Comparison of ENCODE assay signal across 23 cellular contexts in genomic region chr1:238323483-238323882, GRCh38.
DNase-seq lines count a peak whose midpoint lies in the region; ATAC-seq, FAIRE-seq and TF ChIP-seq lines count a peak whose summit lies in the region.
"Had no signal": no experiment of that assay in that cellular context is flagged by ENCODE, and none has a peak within 500 bp of the region (broad histone marks: within the 10 kb centered on the region; RNA-seq: fewer than 3 reads in every experiment).

No MANE protein-coding gene starts in this region.

- 68% methylated on average over 3 of the region's 3 CpGs for WGBS in HepG2 (ENCODE audit: low lambda C conversion rate)
- 83% methylated on average over 3 of the region's 3 CpGs for WGBS in right lobe of liver (ENCODE audit: insufficient coverage, low coverage, low lambda C conversion rate, missing lambda C conversion rate)
- WGBS in K562 (ENCODE audit: insufficient coverage, low coverage, missing lambda C conversion rate) = 2% methylated on average over 3 of the region's 3 CpGs

- DNase-seq in HepG2 (ENCODE audit: low spot score) (no peak), right lobe of liver (no peak), K562 (ENCODE audit: extremely low read depth in 1 of 4, low spot score in 3 of 4) (no peak), keratinocyte (ENCODE audit: low read depth, low spot score) (no peak), midbrain (lab: John Stamatoyannopoulos, UW) (no peak)
- no peak for DNase-seq in naive thymus-derived CD4-positive, alpha-beta T cell
- DNase-seq: AML-193; Caco-2; Calu3; CD4-positive, alpha-beta T cell; CD8-positive, alpha-beta T cell; DMS79 treated with DMSO at 0.1 percent for 48 hours; GF-D8 had no signal

- H4K20me1 ChIP-seq in HepG2 (ENCODE audit: insufficient read depth, low read length) = no peaks in the 10 kb centered on the region
- H4K20me1 ChIP-seq in K562 (replicated peaks; ENCODE audit: control insufficient read depth, insufficient read depth, low read length) = no peaks in the 10 kb centered on the region
- no peaks in the 10 kb centered on the region for H4K20me1 ChIP-seq in keratinocyte (ENCODE audit: control insufficient read depth, extremely low read depth, insufficient read depth, low read length)
- H4K20me1 ChIP-seq: BLaER1 treated with 17β-estradiol and CSF1 and Interleukin-3, amounts not matched to agents 10 nM and 100 nM had no signal

- no peak for TF ChIP-seq CTCF in HepG2 (CRISPR knock-in tag; IDR thresholded peaks at IDR 0.05)
- no peak for TF ChIP-seq CTCF in right lobe of liver (IDR thresholded peaks at IDR 0.05)
- TF ChIP-seq CTCF in K562 (IDR thresholded peaks at IDR 0.05 in 2 of 3, conservative IDR thresholded peaks at IDR 0.05 in 1 of 3; ENCODE audit: insufficient read depth in 2 of 3, low read depth in 1 of 3, low read length in 3 of 3) = no peak
- no peak for TF ChIP-seq CTCF in keratinocyte (optimal IDR thresholded peaks at IDR 0.05 in 1 of 3, IDR thresholded peaks at IDR 0.05 in 1 of 3, conservative IDR thresholded peaks at IDR 0.05 in 1 of 3; ENCODE audit: extremely low read depth in 1 of 3, insufficient read depth in 2 of 3, low read length in 3 of 3)

- no peaks in the 10 kb centered on the region for H3K4me1 ChIP-seq in HepG2 (ENCODE audit: insufficient read depth, low read length)
- peaks cover 0 to 5% (median 0%) of the 10 kb centered on the region in 4 donors for H3K4me1 ChIP-seq in right lobe of liver
- no peaks in the 10 kb centered on the region for H3K4me1 ChIP-seq in K562 (replicated peaks in 1 of 2; ENCODE audit: control insufficient read depth in 2 of 2, insufficient read depth in 2 of 2, low read length in 2 of 2)
- no peaks in the 10 kb centered on the region for H3K4me1 ChIP-seq in keratinocyte (ENCODE audit: control insufficient read depth, extremely low read depth, insufficient read depth, low read length)
- no peaks in the 10 kb centered on the region for H3K4me1 ChIP-seq in naive thymus-derived CD4-positive, alpha-beta T cell (ENCODE audit: control insufficient read depth in 2 of 2, insufficient read depth in 2 of 2, low read length in 2 of 2)
- H3K4me1 ChIP-seq: A549; BLaER1 treated with 17β-estradiol and CSF1 and Interleukin-3, amounts not matched to agents 10 nM and 100 nM; Caco-2 had no signal

- dilution Hi-C loops in keratinocyte (cut with MboI; ENCODE audit: extremely low pct_ligation_motif_present, low sequenced_read_pairs) = no loop called here

- H3K79me2 ChIP-seq in HepG2 (ENCODE audit: insufficient read depth, low read length) (no peaks in the 10 kb centered on the region), K562 (ENCODE audit: control insufficient read depth, insufficient read depth, low read length) (no peaks in the 10 kb centered on the region), keratinocyte (ENCODE audit: control insufficient read depth, insufficient read depth, low read length) (no peaks in the 10 kb centered on the region)

- no peak overlapping the region for H3K4me3 ChIP-seq in HepG2 (replicated peaks in 1 of 3; ENCODE audit: insufficient read depth in 1 of 3, low read depth in 2 of 3, low read length in 3 of 3)
- H3K4me3 ChIP-seq in right lobe of liver = no peak overlapping the region
- H3K4me3 ChIP-seq in K562 = no peak overlapping the region
- H3K4me3 ChIP-seq in keratinocyte (ENCODE audit: control insufficient read depth in 2 of 3, extremely low read depth in 1 of 3, insufficient read depth in 2 of 3, low read depth in 1 of 3, low read length in 3 of 3) = no peak overlapping the region
- no peak overlapping the region for H3K4me3 ChIP-seq in naive thymus-derived CD4-positive, alpha-beta T cell (ENCODE audit: low read length)
- H3K4me3 ChIP-seq: A549; BLaER1 treated with 17β-estradiol and CSF1 and Interleukin-3, amounts not matched to agents 10 nM and 100 nM; GM12878 had no signal

- no peak overlapping the region for H3K27ac Mint-ChIP-seq in naive thymus-derived CD4-positive, alpha-beta T cell
- H3K27ac Mint-ChIP-seq: B cell; CD4-positive, alpha-beta T cell; CD8-positive, alpha-beta T cell had no signal

- in situ Hi-C loops in HepG2 (cut with HindIII; ENCODE audit: extremely low pct_ligation_motif_present, low pct_unique_long_range_greater_than_20kb) (no loop called here), K562 (cut with MboI) (no loop called here)

- CTCF ChIA-PET in HepG2 (lab: Yijun Ruan, JAX; ENCODE audit: low intra/inter-chr PET ratio, low total read pairs) = no interaction called here
- CTCF ChIA-PET in K562 (lab: Yijun Ruan, JAX; ENCODE audit: low intra/inter-chr PET ratio) = interaction anchor here (0.6 kb wide), 1 partner anchor 1653 kb away, joined by 6 read pairs; no protein-coding TSS in a partner anchor
- CTCF ChIA-PET in naive thymus-derived CD4-positive, alpha-beta T cell (lab: Charles Lee) = no interaction called here

- no peaks in the 10 kb centered on the region for H3K27me3 Mint-ChIP-seq in naive thymus-derived CD4-positive, alpha-beta T cell
- H3K27me3 Mint-ChIP-seq: B cell; CD4-positive, alpha-beta T cell had no signal

- no peak overlapping the region for H3K4me3 Mint-ChIP-seq in naive thymus-derived CD4-positive, alpha-beta T cell
- H3K4me3 Mint-ChIP-seq: B cell; CD4-positive, alpha-beta T cell; CD8-positive, alpha-beta T cell had no signal

- peaks cover 0 to 21% (median 9%) of the 10 kb centered on the region in 11 donors for H3K9me3 Mint-ChIP-seq in naive thymus-derived CD4-positive, alpha-beta T cell

- intact Hi-C loops in HepG2 (cut with micrococcal nuclease; ENCODE audit: unreplicated experiment) (no loop called here), right lobe of liver (cut with DNase I) (no loop called here), K562 (cut with micrococcal nuclease) (no loop called here)
- intact Hi-C loops in naive thymus-derived CD4-positive, alpha-beta T cell (cut with micrococcal nuclease) = no loop called here

- H3K27me3 ChIP-seq in HepG2 (ENCODE audit: control insufficient read depth in 1 of 2, insufficient read depth in 2 of 2, low read length in 2 of 2) (no peaks in the 10 kb centered on the region), right lobe of liver (no peaks in the 10 kb centered on the region), K562 (ENCODE audit: control insufficient read depth in 2 of 2, insufficient read depth in 2 of 2, low read length in 2 of 2) (no peaks in the 10 kb centered on the region), keratinocyte (ENCODE audit: control insufficient read depth, extremely low read depth, insufficient read depth, low read length) (no peaks in the 10 kb centered on the region)
- no peaks in the 10 kb centered on the region for H3K27me3 ChIP-seq in naive thymus-derived CD4-positive, alpha-beta T cell (ENCODE audit: control insufficient read depth in 2 of 2, insufficient read depth in 2 of 2, low read length in 2 of 2)
- H3K27me3 ChIP-seq: BLaER1 treated with 17β-estradiol and CSF1 and Interleukin-3, amounts not matched to agents 10 nM and 100 nM had no signal

- TF ChIP-seq POLR2A in HepG2 (IDR thresholded peaks at IDR 0.05; ENCODE audit: insufficient read depth in 1 of 2, low read depth in 2 of 2, low read length in 2 of 2) (no peak), right lobe of liver (IDR thresholded peaks at IDR 0.05) (no peak), K562 (conservative IDR thresholded peaks at IDR 0.05) (no peak)

- H3K36me3 Mint-ChIP-seq in naive thymus-derived CD4-positive, alpha-beta T cell = no peaks in the 10 kb centered on the region
- H3K36me3 Mint-ChIP-seq: CD8-positive, alpha-beta T cell had no signal

- no peaks in the 10 kb centered on the region for H3K36me3 ChIP-seq in HepG2 (replicated peaks in 1 of 2; ENCODE audit: control insufficient read depth in 1 of 2, insufficient read depth in 2 of 2, low read length in 2 of 2)
- no peaks in the 10 kb centered on the region for H3K36me3 ChIP-seq in right lobe of liver
- H3K36me3 ChIP-seq in K562 (ENCODE audit: control insufficient read depth, insufficient read depth, low read length) = no peaks in the 10 kb centered on the region
- H3K36me3 ChIP-seq in keratinocyte (ENCODE audit: control insufficient read depth in 2 of 2, extremely low read depth in 1 of 2, insufficient read depth in 2 of 2, low read length in 2 of 2) = no peaks in the 10 kb centered on the region
- no peaks in the 10 kb centered on the region for H3K36me3 ChIP-seq in naive thymus-derived CD4-positive, alpha-beta T cell (ENCODE audit: control insufficient read depth in 2 of 3, insufficient read depth in 3 of 3, low read length in 3 of 3)
- H3K36me3 ChIP-seq: BLaER1 treated with 17β-estradiol and CSF1 and Interleukin-3, amounts not matched to agents 10 nM and 100 nM had no signal

- no peak overlapping the region for H3K27ac ChIP-seq in HepG2 (ENCODE audit: extremely low read length, insufficient read depth, low read length)
- H3K27ac ChIP-seq in right lobe of liver = no peak overlapping the region
- H3K27ac ChIP-seq in K562 (ENCODE audit: extremely low read depth, low read depth, low read length) = no peak overlapping the region
- H3K27ac ChIP-seq in keratinocyte (ENCODE audit: control insufficient read depth, insufficient read depth, low read length) = no peak overlapping the region
- no peak overlapping the region for H3K27ac ChIP-seq in naive thymus-derived CD4-positive, alpha-beta T cell (ENCODE audit: low read depth, low read length)
- H3K27ac ChIP-seq: 22Rv1; A549; BLaER1 treated with 17β-estradiol and CSF1 and Interleukin-3, amounts not matched to agents 10 nM and 100 nM; C4-2B had no signal

- H3K4me2 ChIP-seq in HepG2 (ENCODE audit: low read depth, low read length) = no peak overlapping the region
- H3K4me2 ChIP-seq in K562 (ENCODE audit: insufficient read depth, low read length) = no peak overlapping the region
- H3K4me2 ChIP-seq in keratinocyte (ENCODE audit: control insufficient read depth, extremely low read depth, insufficient read depth, low read depth, low read length) = no peak overlapping the region
- H3K4me2 ChIP-seq: A549; BLaER1 treated with 17β-estradiol and CSF1 and Interleukin-3, amounts not matched to agents 10 nM and 100 nM had no signal

- POLR2A ChIA-PET in HepG2 (lab: Yijun Ruan, JAX) = no interaction called here
- POLR2A ChIA-PET in K562 (lab: Yijun Ruan, JAX) = no interaction called here
- POLR2A ChIA-PET in naive thymus-derived CD4-positive, alpha-beta T cell (lab: Charles Lee) = no interaction called here

- BruUV-seq in HepG2 (replicated peaks; lab: Mats Ljungman, UMichigan) (no TSS peak), K562 (replicated peaks; lab: Mats Ljungman, UMichigan) (no TSS peak)

- ATAC-seq in HepG2 (no peak), right lobe of liver (no peak), K562 (no peak)
- no peak for ATAC-seq in naive thymus-derived CD4-positive, alpha-beta T cell
- ATAC-seq: A549; CD8-positive, alpha-beta T cell; GM12878 had no signal

- H3K9me3 ChIP-seq in HepG2 (ENCODE audit: low read length) (peaks cover 92% of the 10 kb centered on the region), right lobe of liver (no peaks in the 10 kb centered on the region), K562 (replicated peaks; ENCODE audit: control insufficient read depth, insufficient read depth, low read depth, low read length) (no peaks in the 10 kb centered on the region), keratinocyte (ENCODE audit: control insufficient read depth, low read depth, low read length) (no peaks in the 10 kb centered on the region)
- H3K9me3 ChIP-seq in naive thymus-derived CD4-positive, alpha-beta T cell (ENCODE audit: control insufficient read depth in 2 of 3, low read length in 3 of 3) = no peaks in the 10 kb centered on the region
- H3K9me3 ChIP-seq: A549, Caco-2 had no signal

- H3K9me1 ChIP-seq in K562 (ENCODE audit: control insufficient read depth, insufficient read depth, low read length) (no peaks in the 10 kb centered on the region), keratinocyte (ENCODE audit: control insufficient read depth, extremely low read depth, insufficient read depth, low read length) (no peaks in the 10 kb centered on the region)

- no peak for TF ChIP-seq EP300 in HepG2 (IDR thresholded peaks at IDR 0.05; ENCODE audit: low read depth in 2 of 2, low read length in 2 of 2)
- TF ChIP-seq EP300 in HepG2 (CRISPR knock-in tag; IDR thresholded peaks at IDR 0.05; ENCODE audit: borderline replicate concordance) = no peak
- no peak for TF ChIP-seq EP300 in K562 (IDR thresholded peaks at IDR 0.05; ENCODE audit: low read length)

- no peaks in the 10 kb centered on the region for H3K4me1 Mint-ChIP-seq in naive thymus-derived CD4-positive, alpha-beta T cell
- H3K4me1 Mint-ChIP-seq: B cell had no signal

- no peak for TF ChIP-seq RAD21 in HepG2 (CRISPR knock-in tag; IDR thresholded peaks at IDR 0.05)
- TF ChIP-seq RAD21 in K562 (CRISPR knock-in tag; conservative IDR thresholded peaks at IDR 0.05 in 1 of 2, IDR thresholded peaks at IDR 0.05 in 1 of 2) = no peak

- H2AFZ ChIP-seq in HepG2 (ENCODE audit: low read length) = no peak overlapping the region
- no peak overlapping the region for H2AFZ ChIP-seq in K562 (ENCODE audit: low read depth, low read length)
- H2AFZ ChIP-seq in keratinocyte (ENCODE audit: control insufficient read depth, low read length) = peak overlapping the region; percentile 10

- H3K9ac ChIP-seq in HepG2 (ENCODE audit: insufficient read depth, low read depth, low read length) (no peak overlapping the region), K562 (ENCODE audit: insufficient read depth in 1 of 2, low read depth in 2 of 2, low read length in 2 of 2) (no peak overlapping the region), keratinocyte (ENCODE audit: control insufficient read depth, extremely low read depth, insufficient read depth, low read length) (no peak overlapping the region)
- H3K9ac ChIP-seq: BLaER1 treated with 17β-estradiol and CSF1 and Interleukin-3, amounts not matched to agents 10 nM and 100 nM had no signal

- FAIRE-seq in HepG2 (lab: Jason Lieb, UNC) = no peak
- FAIRE-seq in K562 (lab: Jason Lieb, UNC) = no peak
- FAIRE-seq in keratinocyte (lab: Jason Lieb, UNC) = no peak
- FAIRE-seq: A549, D721Med, G401.6, GM12878, GM12892, GM18507 had no signal

Comparison
In these comparisons a context has a peak if more than half of its experiments do, and no peak if none do; other contexts are left out.
1. Of the 241 proteins assayed by ChIP-seq in both HepG2 and K562: peak only in HepG2: none; only in K562: none; in both: CEBPB; in neither: 239; mixed calls (peak in some experiments, not most) for 1.